In genomic region chr6:87472525-87473418, GRCh38 we compare ENCODE assay signal across 8 cellular contexts. TPM values are rescaled to one million over a fixed set of nuclear protein-coding genes. Genes with fewer than 3 reads are reported as not detected.
DNase-seq lines count a peak whose midpoint lies in the region; ATAC-seq and TF ChIP-seq lines count a peak whose summit lies in the region.

TSS of gene SLC35A1 (plus strand) at chr6:87472974. CDS start at chr6:87473004, 30 bp downstream.

- ATAC-seq in HG03378 (IDR thresholded peaks at IDR 0.05; ENCODE audit: unreplicated experiment) = peak; percentile 92

- peaks cover 10% of the 10 kb centered on the region for H3K27me3 Mint-ChIP-seq in chondrocyte (ENCODE audit: low read depth)

- peak within 1 kb of the TSS; percentile 98 for H3K4me3 Mint-ChIP-seq in chondrocyte (ENCODE audit: unreplicated experiment)

- DNase-seq in Ammon's horn (ENCODE audit: low spot score) (peak; percentile 93), NCI-H446 treated with DMSO at 0.1 percent for 48 hours (lab: John Stamatoyannopoulos, UW) (peak; percentile 57), chondrocyte (ENCODE audit: low spot score) (peak; percentile 93), kidney epithelial cell (ENCODE audit: low read depth) (peak; percentile 14)
- peak; percentile 79 for DNase-seq in activated CD4-positive, alpha-beta T cell treated with anti-CD3 and anti-CD28 coated beads for 1 hour
- DNase-seq in stimulated activated CD4-positive, alpha-beta T cell treated with anti-CD3 and anti-CD28 coated beads, Interleukin-15, amount 100 ng/mL, for 24 hours = peak; percentile 90

- peak within 1 kb of the TSS; percentile 97 for H3K27ac Mint-ChIP-seq in chondrocyte (ENCODE audit: unreplicated experiment)

- TF ChIP-seq CTCF in chondrocyte (IDR thresholded peaks at IDR 0.05) (peak; percentile 51), kidney epithelial cell (IDR thresholded peaks at IDR 0.05; ENCODE audit: insufficient read depth, low read length, poor library complexity, severe bottlenecking) (no peak)

- H3K36me3 Mint-ChIP-seq in chondrocyte (ENCODE audit: low read depth) = no peaks in the 10 kb centered on the region

- H3K4me1 Mint-ChIP-seq in chondrocyte (ENCODE audit: low read depth) = peaks cover 17% of the 10 kb centered on the region

- no peaks in the 10 kb centered on the region for H3K36me3 ChIP-seq in kidney epithelial cell (ENCODE audit: control insufficient read depth, insufficient read depth, low read length)

- H3K27me3 ChIP-seq in kidney epithelial cell (ENCODE audit: control insufficient read depth, insufficient read depth, low read length) = no peaks in the 10 kb centered on the region

- no peaks in the 10 kb centered on the region for H3K9me3 Mint-ChIP-seq in chondrocyte (ENCODE audit: low read depth)

- peak within 1 kb of the TSS; percentile 94 for H3K4me3 ChIP-seq in kidney epithelial cell (ENCODE audit: low read depth, low read length)

- TF ChIP-seq POLR2A in GM19099 (IDR thresholded peaks at IDR 0.05; ENCODE audit: extremely low read depth, insufficient read length, low read depth) = peak; percentile 85

RNA-seq across cellular contexts. Expression of gene SLC35A1, which starts in this region (rescaled TPM):
- 14.4 to 16.8 TPM (median 16.1 TPM) in 3 replicates for total RNA-seq in chondrocyte
- total RNA-seq in kidney epithelial cell = 11.6 and 15.1 TPM in 2 replicates

Comparison
In these comparisons a context has a peak if more than half of its experiments do, and no peak if none do; other contexts are left out.
1. Peak in every context shown above with its lines: DNase-seq, ATAC-seq and H3K4me3 ChIP-seq.
2. DNase-seq: peak in every context shown above with its lines; median percentile 93 in Ammon's horn; 93 in chondrocyte; 90 in stimulated activated CD4-positive, alpha-beta T cell treated with anti-CD3 and anti-CD28 coated beads, Interleukin-15, amount 100 ng/mL, for 24 hours; 79 in activated CD4-positive, alpha-beta T cell treated with anti-CD3 and anti-CD28 coated beads for 1 hour; 57 in NCI-H446 treated with DMSO at 0.1 percent for 48 hours; 14 in kidney epithelial cell.